10 cellular contexts compared by ENCODE assay signal in the genomic region with DNA sequence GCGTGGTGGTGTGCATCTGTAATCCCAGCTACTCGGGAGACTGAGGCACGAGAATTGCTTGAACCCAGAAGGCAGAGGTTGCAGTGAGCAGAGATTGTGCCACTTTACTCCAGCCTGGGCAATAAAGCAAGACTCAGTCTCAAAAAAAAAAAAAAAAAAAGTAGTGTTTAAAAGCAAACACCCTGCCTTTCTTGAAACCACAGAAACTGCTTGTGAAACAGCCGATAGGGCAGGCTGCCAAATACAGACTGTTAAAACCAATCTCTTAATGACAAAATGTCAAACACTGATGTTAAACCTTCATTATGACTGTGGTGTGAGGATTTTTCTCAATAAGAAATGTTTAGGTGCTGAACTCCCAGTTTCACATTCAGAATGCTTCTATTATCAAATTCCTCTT. TPM values are rescaled to one million over a fixed set of nuclear protein-coding genes. Genes with fewer than 3 reads are reported as not detected.
DNase-seq lines count a peak whose midpoint lies in the region; ATAC-seq, FAIRE-seq and TF ChIP-seq lines count a peak whose summit lies in the region.
"Had no signal": no experiment of that assay in that cellular context is flagged by ENCODE, and none has a peak within 500 bp of the region (broad histone marks: within the 10 kb centered on the region; RNA-seq: fewer than 3 reads in every experiment).

No MANE protein-coding gene starts in this region.

- H4K20me1 ChIP-seq in mammary epithelial cell (ENCODE audit: insufficient read depth, low read length) (no peaks in the 10 kb centered on the region), neural progenitor cell (ENCODE audit: low read depth) (peaks cover 99% of the 10 kb centered on the region)

- H3K9ac ChIP-seq in mammary epithelial cell (ENCODE audit: insufficient read depth, low read length) (no peak overlapping the region), neural progenitor cell (no peak overlapping the region)

- H3K9me3 ChIP-seq in mammary epithelial cell (replicated peaks; ENCODE audit: insufficient read depth, low read length) (no peaks in the 10 kb centered on the region), neural progenitor cell (ENCODE audit: low read depth) (no peaks in the 10 kb centered on the region)

- TF ChIP-seq CTCF in mammary epithelial cell (conservative IDR thresholded peaks at IDR 0.05 in 1 of 2, IDR thresholded peaks at IDR 0.05 in 1 of 2; ENCODE audit: extremely low read depth in 1 of 2, insufficient read depth in 1 of 2, low read depth in 1 of 2, low read length in 2 of 2) = no peak
- TF ChIP-seq CTCF in neural progenitor cell (IDR thresholded peaks at IDR 0.05) = no peak

- H3F3A ChIP-seq in neural progenitor cell (ENCODE audit: low read depth) = peaks cover 8% of the 10 kb centered on the region

- H3K27ac Mint-ChIP-seq in neural progenitor cell = no peak overlapping the region

- H3K4me1 Mint-ChIP-seq in neural progenitor cell = peaks cover 47% of the 10 kb centered on the region

- no peaks in the 10 kb centered on the region for H3K27me3 ChIP-seq in mammary epithelial cell (ENCODE audit: insufficient read depth, low read length)
- H3K27me3 ChIP-seq in neural progenitor cell = no peaks in the 10 kb centered on the region

- WGBS in mammary epithelial cell (ENCODE audit: low coverage, missing lambda C conversion rate) = 88% methylated on average over 4 of the region's 4 CpGs

- ATAC-seq in GM18873 (IDR thresholded peaks at IDR 0.05; ENCODE audit: low FRiP score, unreplicated experiment) (peak; percentile 60), HG03521 (IDR thresholded peaks at IDR 0.05; ENCODE audit: unreplicated experiment) (peak; percentile 77)
- ATAC-seq in activated CD4-positive, CD25-positive, alpha-beta regulatory T cell treated with anti-CD3 and anti-CD28 coated beads, Interleukin-2, amount 50 U/mL, for 24 hours = peak; percentile 93 to 97

- no peak for FAIRE-seq in frontal cortex (lab: Jason Lieb, UNC)

- peaks cover 11% of the 10 kb centered on the region for H3K36me3 Mint-ChIP-seq in neural progenitor cell

- peak; percentile 61 for DNase-seq in mammary epithelial cell
- peak; percentile 38 to 40 for DNase-seq in stimulated activated CD4-positive, alpha-beta T cell treated with anti-CD3 and anti-CD28 coated beads, Interleukin-15, amount 100 ng/mL, for 1 hour (ENCODE audit: low read depth in 1 of 2, low spot score in 1 of 2)
- DNase-seq in neural progenitor cell (ENCODE audit: low spot score) = no peak
- no peak for DNase-seq in AG20443 (ENCODE audit: low spot score)
- DNase-seq in frontal cortex (ENCODE audit: low spot score in 2 of 2) = no peak

- peaks cover 88% of the 10 kb centered on the region for H3K79me2 ChIP-seq in mammary epithelial cell (ENCODE audit: insufficient read depth, low read length)
- H3K79me2 ChIP-seq in neural progenitor cell (ENCODE audit: low read depth) = peaks cover 99% of the 10 kb centered on the region

- no peak overlapping the region for H2AFZ ChIP-seq in mammary epithelial cell (ENCODE audit: low read depth, low read length)
- H2AFZ ChIP-seq in neural progenitor cell (replicated peaks) = no peak overlapping the region

- no peak overlapping the region for H3K4me3 Mint-ChIP-seq in neural progenitor cell
- H3K4me3 Mint-ChIP-seq: nephron had no signal

- H3K4me1 ChIP-seq in mammary epithelial cell (ENCODE audit: insufficient read depth, low read length) (peaks cover 23% of the 10 kb centered on the region), neural progenitor cell (peaks cover 13% of the 10 kb centered on the region)

- H3K36me3 ChIP-seq in mammary epithelial cell (ENCODE audit: insufficient read depth, low read length) (no peaks in the 10 kb centered on the region), neural progenitor cell (no peaks in the 10 kb centered on the region)

- H3K27ac ChIP-seq in mammary epithelial cell (ENCODE audit: insufficient read depth, low read depth, low read length) (no peak overlapping the region), neural progenitor cell (no peak overlapping the region)

- BruUV-seq in mammary epithelial cell (replicated peaks; lab: Mats Ljungman, UMichigan) = no TSS peak

- H3K4me2 ChIP-seq in mammary epithelial cell (ENCODE audit: insufficient read depth, low read depth, low read length) = no peak overlapping the region
- no peak overlapping the region for H3K4me2 ChIP-seq in neural progenitor cell

- CTCF ChIA-PET in mammary epithelial cell (lab: Charles Lee; ENCODE audit: low non-redundant PET) = no interaction called here

- no peaks in the 10 kb centered on the region for H3K9me3 Mint-ChIP-seq in neural progenitor cell
- H3K9me3 Mint-ChIP-seq: IgD-negative memory B cell, nephron had no signal

- H3K4me3 ChIP-seq in mammary epithelial cell (replicated peaks in 1 of 3; ENCODE audit: insufficient read depth in 1 of 3, low read depth in 2 of 3, low read length in 3 of 3) = no peak overlapping the region
- H3K4me3 ChIP-seq in neural progenitor cell = no peak overlapping the region

- dilution Hi-C loops in mammary epithelial cell (cut with HindIII; ENCODE audit: low sequenced_read_pairs) = no loop called here

- H3K27me3 Mint-ChIP-seq in neural progenitor cell (ENCODE audit: insufficient read depth, low read depth) = peaks cover 2% of the 10 kb centered on the region
- H3K27me3 Mint-ChIP-seq: IgD-negative memory B cell had no signal

- intact Hi-C loops in mammary epithelial cell (cut with micrococcal nuclease) = no loop called here

- in situ Hi-C loops in mammary epithelial cell (cut with MboI; ENCODE audit: low sequenced_read_pairs in 2 of 2) = loop anchor here in 1 of 2 donors (25.0 kb wide), 1 partner anchor 104 kb away; a partner anchor contains a TSS

RNA-seq across cellular contexts. Expression of a gene that starts 27.3 kb away (rescaled TPM):
- total RNA-seq in mammary epithelial cell (10 to 100 TPM; 26.7 to 64.4 TPM), neural progenitor cell (ENCODE audit: low replicate concordance) (23.0 and 25.4 TPM in 2 replicates), frontal cortex (11.8 TPM)
- 38.9 TPM for polyA plus RNA-seq in mammary epithelial cell
- polyA minus RNA-seq in mammary epithelial cell = 79.0 TPM

RNA-seq across cellular contexts. Expression of a gene that starts 50.8 kb away (rescaled TPM):
- total RNA-seq in mammary epithelial cell = under 1 TPM; 0.14 to 0.17 TPM
- polyA plus RNA-seq in mammary epithelial cell = 0.08 TPM
- polyA minus RNA-seq in mammary epithelial cell = not detected
- total RNA-seq in neural progenitor cell (ENCODE audit: low replicate concordance) = 70.6 and 139 TPM in 2 replicates
- 14.3 TPM for total RNA-seq in frontal cortex
- polyA plus RNA-seq: IgD-negative memory B cell had no signal

RNA-seq across cellular contexts. Expression of a gene that starts 53.0 kb away (rescaled TPM):
- total RNA-seq in mammary epithelial cell (10 to 100 TPM; 19.2 to 24.4 TPM), neural progenitor cell (ENCODE audit: low replicate concordance) (27.2 and 80.0 TPM in 2 replicates), frontal cortex (13.0 TPM)
- polyA plus RNA-seq in mammary epithelial cell = 14.3 TPM
- polyA minus RNA-seq in mammary epithelial cell = 3.7 TPM

Comparison
In these comparisons a context has a peak if more than half of its experiments do, and no peak if none do; other contexts are left out.
1. DNase-seq: peak in mammary epithelial cell (single experiment) and stimulated activated CD4-positive, alpha-beta T cell treated with anti-CD3 and anti-CD28 coated beads, Interleukin-15, amount 100 ng/mL, for 1 hour (2 of 2); none in neural progenitor cell (single experiment), AG20443 (single experiment) and frontal cortex (0 of 2).
2. RNA of a gene that starts 50.8 kb away (total RNA-seq): 70.6 to 139 TPM in neural progenitor cell and 14.3 TPM in frontal cortex (single experiment); 0.14 to 0.17 TPM in mammary epithelial cell; every median in the first group is over 10 times any median in the second.
3. Peak in every context shown above with its lines, with median percentiles within 50 percentile points of each other: ATAC-seq.